In the genomic region with DNA sequence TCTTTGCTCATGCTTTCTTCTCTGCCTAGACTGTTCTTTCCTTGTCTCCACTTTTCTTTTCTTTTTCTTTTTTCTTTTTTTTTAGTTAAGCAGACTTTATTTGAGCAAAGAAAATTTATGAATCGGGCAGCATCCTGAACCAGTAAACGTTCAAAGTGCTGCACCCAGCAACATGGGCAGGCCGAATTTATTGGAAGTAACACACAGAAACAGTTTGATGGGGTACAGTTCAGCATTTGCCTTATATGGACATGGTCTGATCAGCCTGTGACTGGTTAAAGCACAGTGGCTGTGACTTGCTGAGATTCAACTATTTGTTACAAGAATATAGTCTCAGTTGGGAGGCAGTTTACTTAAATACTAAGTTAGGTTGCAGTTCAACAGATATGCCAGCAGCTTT, we compare ENCODE assay signal across 1 cellular context.
TF ChIP-seq lines count a peak whose summit lies in the region.

No MANE protein-coding gene starts in this region.

TF ChIP-seq in GM12878, 131 proteins besides CTCF, POLR2A, EP300 and RAD21:
- TF ChIP-seq CEBPZ (IDR thresholded peaks at IDR 0.05; ENCODE audit: low read depth, low read length) (no peak), SRF (IDR thresholded peaks at IDR 0.05; ENCODE audit: low read depth in 2 of 2, low read length in 2 of 2) (peak; percentile 75 to 89)
TF ChIP-seq in GM12878: peak in this region for 1.
